27 cellular contexts compared by ENCODE assay signal in the genomic region with DNA sequence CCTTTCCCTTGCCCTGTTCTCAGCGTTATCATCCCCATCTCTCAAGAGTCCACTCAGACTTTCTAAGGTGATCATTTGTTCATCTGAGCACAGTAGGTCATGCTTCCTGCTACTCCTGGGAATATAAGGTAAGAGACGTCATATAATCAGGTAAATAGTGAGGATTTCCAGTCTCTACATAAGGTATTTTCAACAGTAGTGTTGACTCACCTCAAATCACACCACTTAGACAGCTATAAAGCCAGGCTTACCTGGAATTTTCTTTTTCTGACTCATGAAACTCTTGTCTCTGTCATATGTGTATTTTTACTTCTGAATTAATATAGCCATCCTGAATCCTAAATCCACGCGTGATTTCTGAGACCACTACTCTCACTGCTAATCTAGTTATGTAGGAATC.
"Had no signal": no experiment of that assay in that cellular context is flagged by ENCODE, and none has a peak within 500 bp of the region (broad histone marks: within the 10 kb centered on the region; RNA-seq: fewer than 3 reads in every experiment).

No MANE protein-coding gene starts in this region.

- H3K4me3 ChIP-seq: esophagus squamous epithelium, gastroesophageal sphincter, ovary, psoas muscle, right atrium auricular region, upper lobe of left lung had no signal

- H3K4me3 Mint-ChIP-seq: activated CD4-positive, alpha-beta T cell treated with anti-CD3 and anti-CD28 coated beads, Interleukin-2, amount 10 ng/mL, durations not matched to agents 7 days and 5 days; activated naive CD8-positive, alpha-beta T cell treated with anti-CD3 and anti-CD28 coated beads, Interleukin-2, amount 50 U/mL, for 24 hours; activated T-cell treated with anti-CD3 and anti-CD28 coated beads, Interleukin-2, amount 50 U/mL, for 24 hours; brain; memory B cell; natural killer cell treated with Interleukin-12 subunit alpha and Interleukin-12 subunit beta and Interleukin-15 and Interleukin-18, amount 100 ng/mL, for 72 hours had no signal

- H3K4me1 ChIP-seq: esophagus squamous epithelium, gastroesophageal sphincter, psoas muscle, right atrium auricular region, upper lobe of left lung had no signal

- H3K9me3 ChIP-seq: esophagus squamous epithelium, gastroesophageal sphincter, neutrophil, ovary, psoas muscle, right atrium auricular region, upper lobe of left lung had no signal

- DNase-seq: activated CD4-positive, alpha-beta T cell treated with anti-CD3 and anti-CD28 coated beads, Interleukin-2, amount 10 ng/mL, durations not matched to agents 7 days and 5 days; activated CD8-positive, alpha-beta memory T cell treated with anti-CD3 and anti-CD28 coated beads for 24 hours; activated CD8-positive, alpha-beta memory T cell treated with anti-CD3 and anti-CD28 coated beads, Interleukin-2, amount 50 U/mL, for 4 hours; activated naive CD4-positive, alpha-beta T cell; activated naive CD8-positive, alpha-beta T cell treated with anti-CD3 and anti-CD28 coated beads, Interleukin-2, amount 50 U/mL, for 24 hours; activated T-cell treated with anti-CD3 and anti-CD28 coated beads, Interleukin-2, amount 50 U/mL, for 24 hours; anterior cingulate cortex; caudate nucleus; dermis blood vessel endothelial cell; effector CD8-positive, alpha-beta T cell; esophagus squamous epithelium; head of caudate nucleus; hypothalamus; left ventricle myocardium superior; ovary; psoas muscle; stimulated activated CD4-positive, alpha-beta T cell treated with anti-CD3 and anti-CD28 coated beads, Interleukin-4, amount 100 ng/mL, for 24 hours; stimulated activated naive CD8-positive, alpha-beta T cell treated with anti-CD3 and anti-CD28 coated beads, Interleukin-15, Interleukin-2, amounts not matched to agents 100 U/mL and 50 U/mL, for 24 hours; upper lobe of left lung had no signal

- H3K27ac ChIP-seq: esophagus squamous epithelium, gastroesophageal sphincter, neutrophil, ovary, psoas muscle, right atrium auricular region, upper lobe of left lung had no signal

- H3K27me3 Mint-ChIP-seq: activated CD4-positive, alpha-beta T cell treated with anti-CD3 and anti-CD28 coated beads, Interleukin-2, amount 10 ng/mL, durations not matched to agents 7 days and 5 days; activated naive CD8-positive, alpha-beta T cell treated with anti-CD3 and anti-CD28 coated beads, Interleukin-2, amount 50 U/mL, for 24 hours; activated T-cell treated with anti-CD3 and anti-CD28 coated beads, Interleukin-2, amount 50 U/mL, for 24 hours; brain; memory B cell; natural killer cell treated with Interleukin-12 subunit alpha and Interleukin-12 subunit beta and Interleukin-15 and Interleukin-18, amount 100 ng/mL, for 72 hours had no signal

- H3K27ac Mint-ChIP-seq: activated CD4-positive, alpha-beta T cell treated with anti-CD3 and anti-CD28 coated beads, Interleukin-2, amount 10 ng/mL, durations not matched to agents 7 days and 5 days; activated naive CD8-positive, alpha-beta T cell treated with anti-CD3 and anti-CD28 coated beads, Interleukin-2, amount 50 U/mL, for 24 hours; activated T-cell treated with anti-CD3 and anti-CD28 coated beads, Interleukin-2, amount 50 U/mL, for 24 hours; activated T-helper 2 cell treated with anti-CD3 and anti-CD28 coated beads, Interferon-gamma antibody, Interleukin-2, Interleukin-4, amounts not matched to agents 10 μg/mL and 5 μg/mL and 100 μg/mL, durations not matched to agents 14 hours and 24 hours and 36 hours; brain; memory B cell had no signal

- H3K9me3 Mint-ChIP-seq: activated CD4-positive, alpha-beta T cell treated with anti-CD3 and anti-CD28 coated beads, Interleukin-2, amount 10 ng/mL, durations not matched to agents 7 days and 5 days; activated naive CD8-positive, alpha-beta T cell treated with anti-CD3 and anti-CD28 coated beads, Interleukin-2, amount 50 U/mL, for 24 hours; activated T-cell treated with anti-CD3 and anti-CD28 coated beads, Interleukin-2, amount 50 U/mL, for 24 hours; activated T-helper 2 cell treated with anti-CD3 and anti-CD28 coated beads, Interferon-gamma antibody, Interleukin-2, Interleukin-4, amounts not matched to agents 10 μg/mL and 5 μg/mL and 100 μg/mL, durations not matched to agents 14 hours and 24 hours and 36 hours; memory B cell; natural killer cell treated with Interleukin-12 subunit alpha and Interleukin-12 subunit beta and Interleukin-15 and Interleukin-18, amount 100 ng/mL, for 72 hours had no signal

- H3K36me3 Mint-ChIP-seq: brain had no signal

- H3K4me1 Mint-ChIP-seq: activated CD4-positive, alpha-beta T cell treated with anti-CD3 and anti-CD28 coated beads, Interleukin-2, amount 10 ng/mL, durations not matched to agents 7 days and 5 days; activated naive CD8-positive, alpha-beta T cell treated with anti-CD3 and anti-CD28 coated beads, Interleukin-2, amount 50 U/mL, for 24 hours; brain had no signal

- H3K27me3 ChIP-seq: esophagus squamous epithelium, gastroesophageal sphincter, neutrophil, ovary, right atrium auricular region, upper lobe of left lung had no signal

- ATAC-seq: activated CD4-positive, CD25-positive, alpha-beta regulatory T cell treated with anti-CD3 and anti-CD28 coated beads, Interleukin-2, amount 50 U/mL, for 24 hours; activated naive CD8-positive, alpha-beta T cell treated with anti-CD3 and anti-CD28 coated beads, Interleukin-2, amount 50 U/mL, for 24 hours; gastroesophageal sphincter; left ventricle myocardium superior; psoas muscle; stimulated activated naive CD8-positive, alpha-beta T cell treated with anti-CD3 and anti-CD28 coated beads, Interleukin-15, Interleukin-2, amounts not matched to agents 100 U/mL and 50 U/mL, for 24 hours had no signal

- H3K36me3 ChIP-seq: esophagus squamous epithelium, gastroesophageal sphincter, ovary, right atrium auricular region, upper lobe of left lung had no signal
